ENCODE assay signal across 17 cellular contexts in genomic region chr6:13673368-13673767, GRCh38.
"Had no signal": no experiment of that assay in that cellular context is flagged by ENCODE, and none has a peak within 500 bp of the region (broad histone marks: within the 10 kb centered on the region; RNA-seq: fewer than 3 reads in every experiment).

No MANE protein-coding gene starts in this region.

- H3K27ac Mint-ChIP-seq: activated CD4-positive, alpha-beta memory T cell treated with anti-CD3 and anti-CD28 coated beads, Interleukin-2, amount 10 ng/mL, durations not matched to agents 7 days and 5 days; activated CD4-positive, alpha-beta T cell treated with anti-CD3 and anti-CD28 coated beads, Interleukin-2, amount 10 ng/mL, durations not matched to agents 24 days and 14 days; activated CD8-positive, alpha-beta memory T cell treated with anti-CD3 and anti-CD28 coated beads, Interleukin-2, amount 10 ng/mL, durations not matched to agents 7 days and 5 days had no signal

- H3K4me3 Mint-ChIP-seq: activated CD4-positive, alpha-beta memory T cell treated with anti-CD3 and anti-CD28 coated beads, Interleukin-2, amount 10 ng/mL, durations not matched to agents 7 days and 5 days; activated CD4-positive, alpha-beta T cell treated with anti-CD3 and anti-CD28 coated beads, Interleukin-2, amount 10 ng/mL, durations not matched to agents 24 days and 14 days; activated CD8-positive, alpha-beta memory T cell treated with anti-CD3 and anti-CD28 coated beads, Interleukin-2, amount 10 ng/mL, durations not matched to agents 7 days and 5 days; brain; naive B cell had no signal

- H3K27me3 Mint-ChIP-seq: activated CD4-positive, alpha-beta memory T cell treated with anti-CD3 and anti-CD28 coated beads, Interleukin-2, amount 10 ng/mL, durations not matched to agents 7 days and 5 days; activated CD4-positive, alpha-beta T cell treated with anti-CD3 and anti-CD28 coated beads, Interleukin-2, amount 10 ng/mL, durations not matched to agents 24 days and 14 days; activated CD8-positive, alpha-beta memory T cell treated with anti-CD3 and anti-CD28 coated beads, Interleukin-2, amount 10 ng/mL, durations not matched to agents 7 days and 5 days; brain; naive B cell had no signal

- DNase-seq: activated CD4-positive, alpha-beta memory T cell treated with anti-CD3 and anti-CD28 coated beads, Interleukin-2, amount 10 ng/mL, durations not matched to agents 7 days and 5 days; activated CD4-positive, alpha-beta T cell treated with anti-CD3 and anti-CD28 coated beads, Interleukin-2, amount 10 ng/mL, durations not matched to agents 24 days and 14 days; activated CD8-positive, alpha-beta memory T cell treated with anti-CD3 and anti-CD28 coated beads, Interleukin-2, amount 10 ng/mL, durations not matched to agents 7 days and 5 days; activated naive CD4-positive, alpha-beta T cell treated with Interleukin-2 at 50 U/mL for 16 hours; activated T-cell treated with anti-CD3 and anti-CD28 coated beads for 4 hours; aorta; dermis blood vessel endothelial cell; effector memory CD4-positive, alpha-beta T cell; foreskin melanocyte; lower lobe of right lung; naive B cell; right cardiac atrium; stimulated activated CD4-positive, alpha-beta T cell treated with anti-CD3 and anti-CD28 coated beads, Interleukin-4, amount 100 ng/mL, for 24 hours; transverse colon had no signal

- ATAC-seq: activated CD8-positive, alpha-beta memory T cell treated with anti-CD3 and anti-CD28 coated beads, Interleukin-2, amount 10 ng/mL, durations not matched to agents 7 days and 5 days; esophagus mucosa; left lobe of liver; lower lobe of right lung; right cardiac atrium had no signal
